8 cellular contexts compared by ENCODE assay signal in the genomic region with DNA sequence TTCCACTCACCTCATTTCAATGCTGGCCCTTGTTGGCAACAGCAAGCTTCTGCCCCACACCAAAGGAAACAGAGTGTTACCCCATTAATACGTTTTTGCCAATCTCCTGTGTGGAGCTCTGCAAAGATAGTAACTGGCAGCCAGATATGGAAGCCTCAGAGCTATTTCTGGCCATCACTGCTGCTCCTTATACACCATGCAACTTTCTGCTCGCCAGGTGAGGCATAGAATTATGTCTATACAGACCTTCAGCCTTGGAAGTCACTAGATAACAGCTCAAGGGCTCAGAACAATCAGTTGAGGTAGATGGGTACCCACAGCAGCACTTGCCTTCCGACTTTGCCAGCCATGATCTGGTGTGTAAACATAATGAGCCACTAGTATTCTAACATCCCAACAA.
"Had no signal": no experiment of that assay in that cellular context is flagged by ENCODE, and none has a peak within 500 bp of the region (broad histone marks: within the 10 kb centered on the region; RNA-seq: fewer than 3 reads in every experiment).

No MANE protein-coding gene starts in this region.

- ATAC-seq: GM12878 had no signal

- H3K4me3 ChIP-seq: GM12878 had no signal

- FAIRE-seq: G401.6, GM12878, GM12891, GM12892, GM18507, GM19239 had no signal

- DNase-seq: GDM1, GF-D8 had no signal
